ENCODE assay signal across 21 cellular contexts in genomic region chr7:26538216-26538615, GRCh38.
"Had no signal": no experiment of that assay in that cellular context is flagged by ENCODE, and none has a peak within 500 bp of the region (broad histone marks: within the 10 kb centered on the region; RNA-seq: fewer than 3 reads in every experiment).

No MANE protein-coding gene starts in this region.

- H3K4me1 ChIP-seq: gastrocnemius medialis, lower lobe of right lung, pancreas, right lobe of liver, suprapubic skin, thyroid gland, vagina had no signal

- H3K4me3 Mint-ChIP-seq: naive thymus-derived CD8-positive, alpha-beta T cell; stimulated activated naive B cell treated with anti-CD40 and anti-IgM and Interleukin-4, amounts not matched to agents 10 μg/mL and 1 μg/mL and 100 μg/mL, for 72 hours; stimulated activated naive CD8-positive, alpha-beta T cell treated with anti-CD3 and anti-CD28 coated beads, Interleukin-15, Interleukin-2, amounts not matched to agents 100 ng/mL and 50 ng/mL, for 24 hours had no signal

- H3K36me3 ChIP-seq: gastrocnemius medialis, lower lobe of right lung, pancreas, right lobe of liver, suprapubic skin, thyroid gland, vagina had no signal

- H3K4me1 Mint-ChIP-seq: stimulated activated naive B cell treated with anti-CD40 and anti-IgM and Interleukin-4, amounts not matched to agents 10 μg/mL and 1 μg/mL and 100 μg/mL, for 72 hours had no signal

- H3K9me3 Mint-ChIP-seq: naive thymus-derived CD8-positive, alpha-beta T cell; stimulated activated naive B cell treated with anti-CD40 and anti-IgM and Interleukin-4, amounts not matched to agents 10 μg/mL and 1 μg/mL and 100 μg/mL, for 72 hours; stimulated activated naive CD8-positive, alpha-beta T cell treated with anti-CD3 and anti-CD28 coated beads, Interleukin-15, Interleukin-2, amounts not matched to agents 100 ng/mL and 50 ng/mL, for 24 hours had no signal

- H3K27me3 ChIP-seq: pancreas, right lobe of liver, thyroid gland, vagina had no signal

- ATAC-seq: gastrocnemius medialis; left ventricle myocardium superior; lower lobe of right lung; naive thymus-derived CD8-positive, alpha-beta T cell; pancreas; right lobe of liver; stimulated activated naive B cell treated with anti-CD40 and anti-IgM and Interleukin-4, amounts not matched to agents 10 μg/mL and 1 μg/mL and 100 μg/mL, for 72 hours had no signal

- DNase-seq: effector CD4-positive, alpha-beta T cell; foreskin fibroblast; gastrocnemius medialis; head of caudate nucleus; left ventricle myocardium superior; lower lobe of right lung; naive thymus-derived CD8-positive, alpha-beta T cell; occipital lobe; pancreas; right lobe of liver; small intestine; stimulated activated CD4-positive, alpha-beta T cell treated with anti-CD3 and anti-CD28 coated beads, Interleukin-15, amount 100 ng/mL, for 24 hours; stimulated activated CD4-positive, alpha-beta T cell treated with anti-CD3 and anti-CD28 coated beads, Interleukin-2, amount 100 ng/mL, for 48 hours; stimulated activated naive B cell treated with anti-CD40 and anti-IgM and Interleukin-4, amounts not matched to agents 10 μg/mL and 1 μg/mL and 100 μg/mL, for 72 hours; thyroid gland; trophoblast cell had no signal

- H3K27ac ChIP-seq: gastrocnemius medialis, lower lobe of right lung, pancreas, right lobe of liver, suprapubic skin, thyroid gland, vagina had no signal

- H3K27ac Mint-ChIP-seq: progenitor cell of endocrine pancreas; stimulated activated naive B cell treated with anti-CD40 and anti-IgM and Interleukin-4, amounts not matched to agents 10 μg/mL and 1 μg/mL and 100 μg/mL, for 72 hours; stimulated activated naive CD8-positive, alpha-beta T cell treated with anti-CD3 and anti-CD28 coated beads, Interleukin-15, Interleukin-2, amounts not matched to agents 100 ng/mL and 50 ng/mL, for 24 hours had no signal

- H3K36me3 Mint-ChIP-seq: naive thymus-derived CD8-positive, alpha-beta T cell; stimulated activated naive B cell treated with anti-CD40 and anti-IgM and Interleukin-4, amounts not matched to agents 10 μg/mL and 1 μg/mL and 100 μg/mL, for 72 hours had no signal

- H3K4me3 ChIP-seq: dorsolateral prefrontal cortex, gastrocnemius medialis, lower lobe of right lung, pancreas, right lobe of liver, suprapubic skin, thyroid gland, vagina had no signal
